In the genomic region with DNA sequence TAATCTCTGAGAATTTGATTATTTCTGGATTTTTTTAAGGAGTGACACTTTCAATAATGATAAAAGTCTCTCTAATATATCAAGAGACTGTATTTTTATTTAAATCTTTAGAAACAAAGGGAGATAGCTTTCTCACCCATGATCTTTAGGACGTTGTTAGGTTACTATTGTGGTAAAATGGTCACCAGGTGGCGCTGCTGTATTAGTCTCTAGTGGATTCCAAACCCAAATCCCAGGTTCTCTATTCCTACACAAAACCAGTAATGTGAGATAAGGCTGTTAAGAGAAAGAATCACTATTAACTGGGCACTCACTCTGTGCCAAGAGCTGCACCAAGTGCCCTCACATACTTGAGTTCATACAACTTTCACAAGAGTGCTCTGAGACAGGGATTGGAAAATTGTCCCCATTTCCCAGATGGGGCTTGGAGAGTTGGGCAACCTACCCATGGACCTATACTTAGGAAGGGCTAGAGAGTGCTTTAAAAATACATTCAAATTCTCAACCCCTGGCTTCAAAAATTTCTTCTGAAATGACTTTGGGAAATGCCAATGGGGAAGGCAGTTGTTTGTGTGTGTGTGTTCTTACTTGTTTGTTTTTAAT, we compare ENCODE assay signal across 8 cellular contexts.
DNase-seq lines count a peak whose midpoint lies in the region; ATAC-seq, FAIRE-seq and TF ChIP-seq lines count a peak whose summit lies in the region.

No MANE protein-coding gene starts in this region.

- H3K27me3 Mint-ChIP-seq in activated naive CD4-positive, alpha-beta T cell treated with anti-CD3 and anti-CD28 coated beads for 36 hours (ENCODE audit: low read depth) = no peaks in the 10 kb centered on the region

- DNase-seq in IMR-90 (peak; percentile 70), PC-9 (peak in 1 of 2 experiments; percentile 55), head of caudate nucleus (peak; percentile 9 to 92 (median 76)), pons (ENCODE audit: low spot score) (peak; percentile 66)
- peak; percentile 72 for DNase-seq in activated naive CD4-positive, alpha-beta T cell treated with anti-CD3 and anti-CD28 coated beads for 36 hours

- no peak overlapping the region for H3K4ac ChIP-seq in IMR-90 (ENCODE audit: low read depth, low read length)

- H3K4me1 ChIP-seq in IMR-90 (ENCODE audit: control insufficient read depth, insufficient read depth, low read length) (no peaks in the 10 kb centered on the region), PC-9 (replicated peaks; ENCODE audit: insufficient read depth) (no peaks in the 10 kb centered on the region)

- no TSS peak for BruUV-seq in IMR-90 (replicated peaks; lab: Mats Ljungman, UMichigan)
- BruUV-seq in PC-9 (replicated peaks; lab: Mats Ljungman, UMichigan) = no TSS peak

- H2BK5ac ChIP-seq in IMR-90 (ENCODE audit: low read depth, low read length, poor library complexity, severe bottlenecking) = no peak overlapping the region

- H3K79me1 ChIP-seq in IMR-90 (ENCODE audit: low read depth in 1 of 2, low read length in 2 of 2) = no peaks in the 10 kb centered on the region

- H3K9me3 Mint-ChIP-seq in activated naive CD4-positive, alpha-beta T cell treated with anti-CD3 and anti-CD28 coated beads for 36 hours = no peaks in the 10 kb centered on the region

- POLR2A ChIA-PET in IMR-90 (lab: Charles Lee; ENCODE audit: unreplicated experiment) (no interaction called here), PC-9 (lab: Charles Lee; ENCODE audit: unreplicated experiment) (no interaction called here)

- H3K27ac Mint-ChIP-seq in activated naive CD4-positive, alpha-beta T cell treated with anti-CD3 and anti-CD28 coated beads for 36 hours = no peak overlapping the region

- no peaks in the 10 kb centered on the region for H3F3A ChIP-seq in PC-9 (ENCODE audit: insufficient read depth, low read depth)

- no peaks in the 10 kb centered on the region for H3K27me3 ChIP-seq in IMR-90 (ENCODE audit: control insufficient read depth, insufficient read depth, low read length)
- H3K27me3 ChIP-seq in PC-9 (ENCODE audit: insufficient read depth, low read depth) = no peaks in the 10 kb centered on the region

- no peak overlapping the region for H4K5ac ChIP-seq in IMR-90 (ENCODE audit: low read depth, low read length)

- intact Hi-C loops in IMR-90 (cut with micrococcal nuclease) (loop anchor here (1.0 to 5.0 kb wide), 2 partner anchors 731 to 738 kb away; partner anchors contain the start of gene RBMS3), PC-9 (cut with micrococcal nuclease; ENCODE audit: unreplicated experiment) (loop anchor here (1.0 to 10.0 kb wide), 4 partner anchors 182 to 1122 kb away; no protein-coding TSS in a partner anchor), head of caudate nucleus (cut with DNase I) (no loop called here)
- intact Hi-C loops in activated naive CD4-positive, alpha-beta T cell treated with anti-CD3 and anti-CD28 coated beads for 36 hours (cut with micrococcal nuclease) = loop anchor here (1.0 to 10.0 kb wide), 3 partner anchors 186 to 1098 kb away; no protein-coding TSS in a partner anchor

- no peak overlapping the region for H2BK120ac ChIP-seq in IMR-90 (ENCODE audit: low read depth, low read length)

- H3K9me1 ChIP-seq in IMR-90 (ENCODE audit: insufficient read depth, low read length) = no peaks in the 10 kb centered on the region; the same call in 1 of the 2 replicates

- H4K91ac ChIP-seq in IMR-90 (ENCODE audit: insufficient read depth, low read depth, low read length) = no peak overlapping the region

- no peaks in the 10 kb centered on the region for H3K9me2 ChIP-seq in PC-9 (ENCODE audit: insufficient read depth)

- H3K79me2 ChIP-seq in PC-9 (ENCODE audit: low read depth) = no peaks in the 10 kb centered on the region

- TF ChIP-seq CTCF in IMR-90 (conservative IDR thresholded peaks at IDR 0.05; ENCODE audit: low read depth, low read length) (peak; percentile 65), PC-9 (conservative IDR thresholded peaks at IDR 0.05) (peak; percentile 69)

- ATAC-seq in IMR-90 (ENCODE audit: low read depth) = peak; percentile 72
- no peak for ATAC-seq in GM21381 (IDR thresholded peaks at IDR 0.05; ENCODE audit: unreplicated experiment)
- no peak for ATAC-seq in GM18511 (IDR thresholded peaks at IDR 0.05; ENCODE audit: unreplicated experiment)

- no peak overlapping the region for H4K8ac ChIP-seq in IMR-90 (ENCODE audit: low read depth in 2 of 2, low read length in 2 of 2)

- WGBS in IMR-90 (ENCODE audit: extremely low coverage in 2 of 2, insufficient read length in 1 of 2), 2 experiments = no CpG with 5 or more reads among the region's 2 CpGs

- no peaks in the 10 kb centered on the region for H4K20me1 ChIP-seq in IMR-90 (ENCODE audit: insufficient read depth, low read length)
- no peaks in the 10 kb centered on the region for H4K20me1 ChIP-seq in PC-9 (ENCODE audit: insufficient read depth)

- H2BK15ac ChIP-seq in IMR-90 (ENCODE audit: low read depth, low read length) = no peak overlapping the region

- no peak overlapping the region for H2BK20ac ChIP-seq in IMR-90 (ENCODE audit: low read depth, low read length)

- no peak overlapping the region for H3K4me3 ChIP-seq in IMR-90 (ENCODE audit: insufficient read depth, low read depth, low read length)
- no peak overlapping the region for H3K4me3 ChIP-seq in PC-9

- no peaks in the 10 kb centered on the region for H3K36me3 Mint-ChIP-seq in activated naive CD4-positive, alpha-beta T cell treated with anti-CD3 and anti-CD28 coated beads for 36 hours (ENCODE audit: low read depth)

- no peak overlapping the region for H3K56ac ChIP-seq in IMR-90 (ENCODE audit: extremely low read depth, insufficient read depth, low read length)

- TF ChIP-seq RAD21 in IMR-90 (IDR thresholded peaks at IDR 0.05; ENCODE audit: low read length) = peak; percentile 64

- TF ChIP-seq POLR2A in IMR-90 (IDR thresholded peaks at IDR 0.05; ENCODE audit: low read depth, low read length) = no peak

- dilution Hi-C loops in IMR-90 (cut with HindIII; ENCODE audit: low sequenced_read_pairs, unreplicated experiment) = no loop called here

- H3K36me3 ChIP-seq in IMR-90 (ENCODE audit: control insufficient read depth, insufficient read depth, low read length) (no peaks in the 10 kb centered on the region), PC-9 (ENCODE audit: low read depth) (no peaks in the 10 kb centered on the region)

- peak; percentile 92 for FAIRE-seq in G401.6 (lab: Jason Lieb, UNC)

- in situ Hi-C loops in IMR-90 (cut with MboI; ENCODE audit: low sequenced_read_pairs) = no loop called here

- no peak overlapping the region for H3K14ac ChIP-seq in IMR-90 (replicated peaks; ENCODE audit: low read depth, low read length)

- H3K27ac ChIP-seq in IMR-90 (ENCODE audit: insufficient read depth, low read length) (no peak overlapping the region), PC-9 (no peak overlapping the region)

- H3K18ac ChIP-seq in IMR-90 (ENCODE audit: low read depth, low read length) = no peak overlapping the region

- H3K9me3 ChIP-seq in IMR-90 (ENCODE audit: control insufficient read depth, insufficient read depth, low read length) = peaks cover 2% of the 10 kb centered on the region; the same call in 1 of the 2 replicates
- H3K9me3 ChIP-seq in PC-9 (ENCODE audit: insufficient read depth, low read depth) = no peaks in the 10 kb centered on the region

- no peaks in the 10 kb centered on the region for H3K4me1 Mint-ChIP-seq in activated naive CD4-positive, alpha-beta T cell treated with anti-CD3 and anti-CD28 coated beads for 36 hours (ENCODE audit: low read depth)

- no peak overlapping the region for H3K23ac ChIP-seq in IMR-90 (ENCODE audit: low read depth, low read length)

- H2AFZ ChIP-seq in IMR-90 (replicated peaks; ENCODE audit: low read length, poor library complexity) (no peak overlapping the region), PC-9 (no peak overlapping the region)

- H3K4me2 ChIP-seq in IMR-90 (ENCODE audit: low read depth, low read length) (no peak overlapping the region), PC-9 (no peak overlapping the region)

- no peak overlapping the region for H2AK5ac ChIP-seq in IMR-90 (ENCODE audit: low read depth, low read length)

- no peak overlapping the region for H3K9ac ChIP-seq in IMR-90 (ENCODE audit: low read depth, low read length)

- no peak overlapping the region for H2AK9ac ChIP-seq in IMR-90 (replicated peaks; ENCODE audit: low read depth, low read length, poor library complexity)

- no peak overlapping the region for H3K4me3 Mint-ChIP-seq in activated naive CD4-positive, alpha-beta T cell treated with anti-CD3 and anti-CD28 coated beads for 36 hours

- CTCF ChIA-PET in IMR-90 (lab: Yijun Ruan, JAX) (interaction anchor here (0.5 to 2.1 kb wide), 9 partner anchors 10 to 757 kb away, joined by 3 to 6 read pairs (median 3); no protein-coding TSS in a partner anchor), PC-9 (lab: Charles Lee) (interaction anchor here (1.2 to 1.6 kb wide), 2 partner anchors 30 to 758 kb away, joined by 4 to 5 read pairs; no protein-coding TSS in a partner anchor)
- CTCF ChIA-PET in activated naive CD4-positive, alpha-beta T cell treated with anti-CD3 and anti-CD28 coated beads for 36 hours (lab: Charles Lee) = interaction anchor here (0.6 to 1.7 kb wide), 16 partner anchors 8 to 947 kb away, joined by 3 to 11 read pairs (median 5); no protein-coding TSS in a partner anchor

TF ChIP-seq in IMR-90, 13 proteins besides CTCF, POLR2A, EP300 and RAD21:
- peak; percentile 62 for TF ChIP-seq SMC3 (IDR thresholded peaks at IDR 0.05; ENCODE audit: low read depth, low read length)
- no peak for TF ChIP-seq CHD1 (IDR thresholded peaks at IDR 0.05; ENCODE audit: low read depth, low read length)
- TF ChIP-seq, protein P1, sequence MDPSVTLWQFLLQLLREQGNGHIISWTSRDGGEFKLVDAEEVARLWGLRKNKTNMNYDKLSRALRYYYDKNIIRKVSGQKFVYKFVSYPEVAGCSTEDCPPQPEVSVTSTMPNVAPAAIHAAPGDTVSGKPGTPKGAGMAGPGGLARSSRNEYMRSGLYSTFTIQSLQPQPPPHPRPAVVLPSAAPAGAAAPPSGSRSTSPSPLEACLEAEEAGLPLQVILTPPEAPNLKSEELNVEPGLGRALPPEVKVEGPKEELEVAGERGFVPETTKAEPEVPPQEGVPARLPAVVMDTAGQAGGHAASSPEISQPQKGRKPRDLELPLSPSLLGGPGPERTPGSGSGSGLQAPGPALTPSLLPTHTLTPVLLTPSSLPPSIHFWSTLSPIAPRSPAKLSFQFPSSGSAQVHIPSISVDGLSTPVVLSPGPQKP (IDR thresholded peaks at IDR 0.05; ENCODE audit: borderline replicate concordance, low read depth, low read length) = no peak
